1 cellular context compared by ENCODE assay signal in genomic region chr16:66434619-66435430, GRCh38.
TF ChIP-seq lines count a peak whose summit lies in the region.

No MANE protein-coding gene starts in this region.

TF ChIP-seq in HepG2, 621 proteins besides CTCF, POLR2A, EP300 and RAD21 (continued from another document and continues in another):
- TF ChIP-seq, protein P1, sequence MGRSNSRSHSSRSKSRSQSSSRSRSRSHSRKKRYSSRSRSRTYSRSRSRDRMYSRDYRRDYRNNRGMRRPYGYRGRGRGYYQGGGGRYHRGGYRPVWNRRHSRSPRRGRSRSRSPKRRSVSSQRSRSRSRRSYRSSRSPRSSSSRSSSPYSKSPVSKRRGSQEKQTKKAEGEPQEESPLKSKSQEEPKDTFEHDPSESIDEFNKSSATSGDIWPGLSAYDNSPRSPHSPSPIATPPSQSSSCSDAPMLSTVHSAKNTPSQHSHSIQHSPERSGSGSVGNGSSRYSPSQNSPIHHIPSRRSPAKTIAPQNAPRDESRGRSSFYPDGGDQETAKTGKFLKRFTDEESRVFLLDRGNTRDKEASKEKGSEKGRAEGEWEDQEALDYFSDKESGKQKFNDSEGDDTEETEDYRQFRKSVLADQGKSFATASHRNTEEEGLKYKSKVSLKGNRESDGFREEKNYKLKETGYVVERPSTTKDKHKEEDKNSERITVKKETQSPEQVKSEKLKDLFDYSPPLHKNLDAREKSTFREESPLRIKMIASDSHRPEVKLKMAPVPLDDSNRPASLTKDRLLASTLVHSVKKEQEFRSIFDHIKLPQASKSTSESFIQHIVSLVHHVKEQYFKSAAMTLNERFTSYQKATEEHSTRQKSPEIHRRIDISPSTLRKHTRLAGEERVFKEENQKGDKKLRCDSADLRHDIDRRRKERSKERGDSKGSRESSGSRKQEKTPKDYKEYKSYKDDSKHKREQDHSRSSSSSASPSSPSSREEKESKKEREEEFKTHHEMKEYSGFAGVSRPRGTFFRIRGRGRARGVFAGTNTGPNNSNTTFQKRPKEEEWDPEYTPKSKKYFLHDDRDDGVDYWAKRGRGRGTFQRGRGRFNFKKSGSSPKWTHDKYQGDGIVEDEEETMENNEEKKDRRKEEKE (IDR thresholded peaks at IDR 0.05) = no peak
- TF ChIP-seq ZBTB20 (CRISPR knock-in tag; IDR thresholded peaks at IDR 0.05; ENCODE audit: borderline replicate concordance, low read depth) = no peak
- peak; percentile 85 for TF ChIP-seq RXRB (CRISPR knock-in tag; IDR thresholded peaks at IDR 0.05; ENCODE audit: borderline replicate concordance)
- TF ChIP-seq ZBTB37 (CRISPR knock-in tag; IDR thresholded peaks at IDR 0.05) = peak; percentile 89
- no peak for TF ChIP-seq EHMT2 (IDR thresholded peaks at IDR 0.05; ENCODE audit: borderline replicate concordance, low read depth, low read length)
- peak; percentile 59; the same call in 1 of the 2 replicates for TF ChIP-seq GATAD2A (CRISPR knock-in tag; IDR thresholded peaks at IDR 0.05)
- no peak for TF ChIP-seq PCBP1 (IDR thresholded peaks at IDR 0.05; ENCODE audit: borderline replicate concordance, low read depth, low read length)
- no peak for TF ChIP-seq SP2 (CRISPR knock-in tag; IDR thresholded peaks at IDR 0.05)
- TF ChIP-seq PITX1 (CRISPR knock-in tag; IDR thresholded peaks at IDR 0.05) = peak; percentile 68; the same call in 1 of the 2 replicates
- 0 out of 2 replicates have a peak, but pooled peaks have one; percentile 40 for TF ChIP-seq CHD2 (IDR thresholded peaks at IDR 0.05; ENCODE audit: low read depth, low read length)
- TF ChIP-seq ZNF451 (CRISPR knock-in tag; IDR thresholded peaks at IDR 0.05) = no peak
- TF ChIP-seq SRF (IDR thresholded peaks at IDR 0.05; ENCODE audit: low read depth, low read length) = no peak
- no peak for TF ChIP-seq MAF1 (CRISPR knock-in tag; IDR thresholded peaks at IDR 0.05; ENCODE audit: borderline replicate concordance)
- no peak for TF ChIP-seq NFATC3 (CRISPR knock-in tag; IDR thresholded peaks at IDR 0.05)
- no peak for TF ChIP-seq ZNF660 (CRISPR knock-in tag; IDR thresholded peaks at IDR 0.05; ENCODE audit: borderline replicate concordance, low read depth)
- peak; percentile 85 for TF ChIP-seq ARID5B (CRISPR knock-in tag; IDR thresholded peaks at IDR 0.05)
- TF ChIP-seq RBFOX2 (IDR thresholded peaks at IDR 0.05; ENCODE audit: low read depth, low read length) = no peak
- no peak for TF ChIP-seq PCBP2 (optimal IDR thresholded peaks at IDR 0.05; ENCODE audit: low read depth, low read length, poor library complexity, severe bottlenecking)
- no peak for TF ChIP-seq ZNF20 (CRISPR knock-in tag; IDR thresholded peaks at IDR 0.05)
- no peak for TF ChIP-seq SMARCC2 (IDR thresholded peaks at IDR 0.05)
- no peak for TF ChIP-seq KMT2B (CRISPR knock-in tag; IDR thresholded peaks at IDR 0.05)
- no peak for TF ChIP-seq CCAR2 (optimal IDR thresholded peaks at IDR 0.05; ENCODE audit: low read depth, low read length)
- TF ChIP-seq YEATS2 (CRISPR knock-in tag; IDR thresholded peaks at IDR 0.05; ENCODE audit: borderline replicate concordance) = no peak
- no peak for TF ChIP-seq NFKBIZ (CRISPR knock-in tag; IDR thresholded peaks at IDR 0.05)
- TF ChIP-seq, protein P2, sequence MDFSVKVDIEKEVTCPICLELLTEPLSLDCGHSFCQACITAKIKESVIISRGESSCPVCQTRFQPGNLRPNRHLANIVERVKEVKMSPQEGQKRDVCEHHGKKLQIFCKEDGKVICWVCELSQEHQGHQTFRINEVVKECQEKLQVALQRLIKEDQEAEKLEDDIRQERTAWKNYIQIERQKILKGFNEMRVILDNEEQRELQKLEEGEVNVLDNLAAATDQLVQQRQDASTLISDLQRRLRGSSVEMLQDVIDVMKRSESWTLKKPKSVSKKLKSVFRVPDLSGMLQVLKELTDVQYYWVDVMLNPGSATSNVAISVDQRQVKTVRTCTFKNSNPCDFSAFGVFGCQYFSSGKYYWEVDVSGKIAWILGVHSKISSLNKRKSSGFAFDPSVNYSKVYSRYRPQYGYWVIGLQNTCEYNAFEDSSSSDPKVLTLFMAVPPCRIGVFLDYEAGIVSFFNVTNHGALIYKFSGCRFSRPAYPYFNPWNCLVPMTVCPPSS (IDR thresholded peaks at IDR 0.05) = no peak
- TF ChIP-seq, protein P3, sequence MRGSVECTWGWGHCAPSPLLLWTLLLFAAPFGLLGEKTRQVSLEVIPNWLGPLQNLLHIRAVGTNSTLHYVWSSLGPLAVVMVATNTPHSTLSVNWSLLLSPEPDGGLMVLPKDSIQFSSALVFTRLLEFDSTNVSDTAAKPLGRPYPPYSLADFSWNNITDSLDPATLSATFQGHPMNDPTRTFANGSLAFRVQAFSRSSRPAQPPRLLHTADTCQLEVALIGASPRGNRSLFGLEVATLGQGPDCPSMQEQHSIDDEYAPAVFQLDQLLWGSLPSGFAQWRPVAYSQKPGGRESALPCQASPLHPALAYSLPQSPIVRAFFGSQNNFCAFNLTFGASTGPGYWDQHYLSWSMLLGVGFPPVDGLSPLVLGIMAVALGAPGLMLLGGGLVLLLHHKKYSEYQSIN (CRISPR knock-in tag; IDR thresholded peaks at IDR 0.05; ENCODE audit: borderline replicate concordance) = no peak
- no peak for TF ChIP-seq KLF6 (CRISPR knock-in tag; IDR thresholded peaks at IDR 0.05)
- no peak for TF ChIP-seq ZNF282 (IDR thresholded peaks at IDR 0.05; ENCODE audit: partially characterized antibody)
- no peak for TF ChIP-seq HNRNPH1 (optimal IDR thresholded peaks at IDR 0.05; ENCODE audit: low read depth, low read length)
- peak; percentile 21; the same call in 1 of the 2 replicates for TF ChIP-seq SMAD3 (CRISPR knock-in tag; IDR thresholded peaks at IDR 0.05)
- TF ChIP-seq TGIF2 (CRISPR knock-in tag; IDR thresholded peaks at IDR 0.05) = peak; percentile 52; the same call in 1 of the 2 replicates
- no peak for TF ChIP-seq ZNF44 (CRISPR knock-in tag; IDR thresholded peaks at IDR 0.05)
- TF ChIP-seq BRD4 (CRISPR knock-in tag; IDR thresholded peaks at IDR 0.05) = peak; percentile 57; the same call in 1 of the 2 replicates
- TF ChIP-seq MTA3 (CRISPR knock-in tag; IDR thresholded peaks at IDR 0.05) = no peak
- peak; percentile 33 for TF ChIP-seq CBX1 (IDR thresholded peaks at IDR 0.05; ENCODE audit: low read depth)
- peak; percentile 50; the same call in 1 of the 2 replicates for TF ChIP-seq MED1 (CRISPR knock-in tag; IDR thresholded peaks at IDR 0.05)
- no peak for TF ChIP-seq ZSCAN31 (CRISPR knock-in tag; IDR thresholded peaks at IDR 0.05; ENCODE audit: low read depth)
- TF ChIP-seq HOXA3 (CRISPR knock-in tag; IDR thresholded peaks at IDR 0.05) = 0 out of 2 replicates have a peak, but pooled peaks have one; percentile 30
- TF ChIP-seq ZBTB8A (CRISPR knock-in tag; IDR thresholded peaks at IDR 0.05; ENCODE audit: borderline replicate concordance, low read depth) = no peak
- no peak for TF ChIP-seq ZNF224 (CRISPR knock-in tag; IDR thresholded peaks at IDR 0.05)
- TF ChIP-seq ZNF772 (CRISPR knock-in tag; IDR thresholded peaks at IDR 0.05) = 0 out of 2 replicates have a peak, but pooled peaks have one; percentile 46
- TF ChIP-seq SP4 (CRISPR knock-in tag; IDR thresholded peaks at IDR 0.05) = peak; percentile 16; the same call in 1 of the 2 replicates
- TF ChIP-seq TFAP4 (IDR thresholded peaks at IDR 0.05; ENCODE audit: borderline replicate concordance, low read depth) = peak; percentile 85
- peak; percentile 47; the same call in 1 of the 2 replicates for TF ChIP-seq ZNF777 (CRISPR knock-in tag; IDR thresholded peaks at IDR 0.05)
- TF ChIP-seq HNF4G (IDR thresholded peaks at IDR 0.05; ENCODE audit: borderline replicate concordance, low read depth, low read length) = no peak
- peak; percentile 71 for TF ChIP-seq HNF4G (CRISPR knock-in tag; IDR thresholded peaks at IDR 0.05; ENCODE audit: borderline replicate concordance, low read depth)
- TF ChIP-seq ZNF24 (IDR thresholded peaks at IDR 0.05) = no peak
- TF ChIP-seq SOX6 (IDR thresholded peaks at IDR 0.05) = no peak
- peak; percentile 92 for TF ChIP-seq SOX6 (CRISPR knock-in tag; IDR thresholded peaks at IDR 0.05)
- TF ChIP-seq ZNF749 (CRISPR knock-in tag; IDR thresholded peaks at IDR 0.05; ENCODE audit: borderline replicate concordance) = peak; percentile 49; the same call in 1 of the 2 replicates
- TF ChIP-seq SOX5 (CRISPR knock-in tag; IDR thresholded peaks at IDR 0.05; ENCODE audit: borderline replicate concordance) = peak; percentile 92; the same call in 1 of the 2 replicates
- TF ChIP-seq, protein P4, sequence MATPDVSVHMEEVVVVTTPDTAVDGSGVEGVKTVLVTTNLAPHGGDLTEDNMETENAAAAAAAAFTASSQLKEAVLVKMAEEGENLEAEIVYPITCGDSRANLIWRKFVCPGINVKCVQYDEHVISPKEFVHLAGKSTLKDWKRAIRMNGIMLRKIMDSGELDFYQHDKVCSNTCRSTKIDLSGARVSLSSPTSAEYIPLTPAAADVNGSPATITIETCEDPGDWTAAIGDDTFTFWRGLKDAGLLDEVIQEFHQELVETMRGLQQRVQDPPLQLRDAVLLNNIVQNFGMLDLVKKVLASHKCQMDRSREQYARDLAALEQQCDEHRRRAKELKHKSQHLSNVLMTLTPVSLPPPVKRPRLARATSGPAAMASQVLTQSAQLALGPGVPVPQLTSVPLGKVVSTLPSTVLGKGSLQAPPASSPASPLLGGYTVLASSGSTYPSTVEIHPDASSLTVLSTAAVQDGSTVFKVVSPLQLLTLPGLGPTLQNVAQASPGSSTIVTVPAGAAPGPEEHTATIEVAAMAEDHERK (CRISPR knock-in tag; IDR thresholded peaks at IDR 0.05; ENCODE audit: low read depth) = no peak
- TF ChIP-seq ARNT (IDR thresholded peaks at IDR 0.05) = no peak
- no peak for TF ChIP-seq PRDM4 (CRISPR knock-in tag; IDR thresholded peaks at IDR 0.05; ENCODE audit: borderline replicate concordance)
- TF ChIP-seq CHD4 (IDR thresholded peaks at IDR 0.05; ENCODE audit: borderline replicate concordance, low read length) = 0 out of 2 replicates have a peak, but pooled peaks have one; percentile 50
- no peak for TF ChIP-seq SIX1 (CRISPR knock-in tag; IDR thresholded peaks at IDR 0.05; ENCODE audit: borderline replicate concordance)
- TF ChIP-seq, protein P5, sequence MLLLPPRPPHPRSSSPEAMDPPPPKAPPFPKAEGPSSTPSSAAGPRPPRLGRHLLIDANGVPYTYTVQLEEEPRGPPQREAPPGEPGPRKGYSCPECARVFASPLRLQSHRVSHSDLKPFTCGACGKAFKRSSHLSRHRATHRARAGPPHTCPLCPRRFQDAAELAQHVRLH (CRISPR knock-in tag; IDR thresholded peaks at IDR 0.05; ENCODE audit: borderline replicate concordance, low read depth) = peak; percentile 91
- no peak for TF ChIP-seq ZNF510 (CRISPR knock-in tag; IDR thresholded peaks at IDR 0.05; ENCODE audit: low read depth)
